ENCODE assay signal across 4 cellular contexts in genomic region chr12:38488866-38489265, GRCh38.
"Had no signal": no experiment of that assay in that cellular context is flagged by ENCODE, and none has a peak within 500 bp of the region (broad histone marks: within the 10 kb centered on the region; RNA-seq: fewer than 3 reads in every experiment).

No MANE protein-coding gene starts in this region.

- DNase-seq: IMR-90, KBM-7, KG1 had no signal

- H3K4me3 ChIP-seq: K562 had no signal
